2 cellular contexts compared by ENCODE assay signal in genomic region chr13:113382542-113382941, GRCh38. TPM values are rescaled to one million over a fixed set of nuclear protein-coding genes. Genes with fewer than 3 reads are reported as not detected.
"Had no signal": no experiment of that assay in that cellular context is flagged by ENCODE, and none has a peak within 500 bp of the region (broad histone marks: within the 10 kb centered on the region; RNA-seq: fewer than 3 reads in every experiment).

No MANE protein-coding gene starts in this region.

RNA-seq across cellular contexts. Expression of gene GRTP1, which starts 18.6 kb away (rescaled TPM):
- total RNA-seq: endothelial cell of umbilical vein, glomerular endothelial cell had no signal
